23 cellular contexts compared by ENCODE assay signal in the genomic region with DNA sequence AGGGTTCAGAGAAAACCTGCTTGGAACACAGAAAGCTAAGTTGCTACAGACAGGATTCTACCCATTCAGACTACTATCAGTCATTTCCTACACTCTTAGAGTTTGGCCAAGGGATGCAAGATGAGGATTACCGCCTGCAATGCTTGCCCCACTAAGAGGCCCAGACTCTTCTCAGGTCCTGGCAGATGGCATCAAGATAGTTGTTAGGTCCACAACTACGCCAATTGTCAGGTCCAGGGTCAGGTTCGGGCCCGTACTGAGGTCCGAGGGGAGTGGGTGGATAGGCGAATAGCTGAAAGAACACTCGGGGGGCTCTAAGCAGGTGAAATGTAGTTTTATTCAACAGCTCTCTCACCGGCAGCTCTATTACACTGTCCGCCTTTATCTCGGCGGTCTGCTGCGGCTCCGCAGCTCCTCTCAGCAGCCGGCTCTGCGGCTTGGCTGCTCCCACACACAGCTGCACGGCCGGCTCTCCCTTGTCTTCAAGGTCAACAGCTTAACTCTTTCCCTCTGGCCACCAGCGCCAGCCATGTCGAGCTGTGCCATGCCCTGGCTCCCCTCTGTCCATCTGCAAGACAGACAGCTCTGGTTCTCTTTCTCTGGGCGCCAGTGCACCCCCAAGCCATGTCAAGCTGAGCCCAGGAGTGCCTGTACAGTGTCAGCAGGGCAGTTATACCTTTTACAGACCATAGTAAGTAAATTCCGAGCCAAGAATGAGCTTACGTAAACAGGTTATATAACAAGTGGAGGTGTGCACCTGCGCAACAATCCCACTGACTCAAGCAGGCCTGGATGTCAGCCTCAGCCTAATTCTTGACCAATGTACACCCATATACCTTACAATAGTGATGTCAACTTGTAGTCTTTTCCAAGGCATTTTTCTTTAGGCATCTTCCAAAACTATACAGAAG. TPM values are rescaled to one million over a fixed set of nuclear protein-coding genes. Genes with fewer than 3 reads are reported as not detected.
DNase-seq lines count a peak whose midpoint lies in the region; ATAC-seq and TF ChIP-seq lines count a peak whose summit lies in the region.
"Had no signal": no experiment of that assay in that cellular context is flagged by ENCODE, and none has a peak within 500 bp of the region (broad histone marks: within the 10 kb centered on the region; RNA-seq: fewer than 3 reads in every experiment).

No MANE protein-coding gene starts in this region.

- peak; percentile 44 for DNase-seq in WERI-Rb-1
- DNase-seq in globus pallidus (ENCODE audit: low spot score), result peak; percentile 14
- peak; percentile 32 for DNase-seq in nephron progenitor cell
- DNase-seq in testis, result peak; percentile 84
- DNase-seq in NCI-H446 treated with DMSO at 0.1 percent for 48 hours (lab: John Stamatoyannopoulos, UW), result no peak
- DNase-seq in psoas muscle, result no peak
- DNase-seq in C1 segment of cervical spinal cord (lab: John Stamatoyannopoulos, UW), result no peak
- DNase-seq: activated CD4-positive, alpha-beta T cell treated with anti-CD3 and anti-CD28 coated beads, Interleukin-2, amount 50 U/mL, for 48 hours; activated CD8-positive, alpha-beta memory T cell treated with anti-CD3 and anti-CD28 coated beads, Interleukin-2, amount 50 U/mL, for 48 hours; activated naive CD8-positive, alpha-beta T cell treated with anti-CD3 and anti-CD28 coated beads for 36 hours; CD4-positive, CD25-positive, alpha-beta regulatory T cell; EL; gastrocnemius medialis; HFFc6; IMR-90; lower lobe of right lung; NCI-H1105 treated with DMSO at 0.1 percent for 48 hours; NCI-H2029 treated with DMSO at 0.1 percent for 48 hours; NCI-H774; tibial artery had no signal

- TF ChIP-seq CTCF in WERI-Rb-1 (IDR thresholded peaks at IDR 0.05; ENCODE audit: low read depth, low read length), result no peak
- no peak for TF ChIP-seq CTCF in nephron progenitor cell (IDR thresholded peaks at IDR 0.05)
- TF ChIP-seq CTCF in testis (IDR thresholded peaks at IDR 0.05), result no peak
- TF ChIP-seq CTCF in psoas muscle (IDR thresholded peaks at IDR 0.05), result no peak

- H3K4me3 ChIP-seq in WERI-Rb-1 (ENCODE audit: low read depth, low read length), result no peak overlapping the region
- peak overlapping the region in 1 of 2 donors; percentile 18 for H3K4me3 ChIP-seq in testis
- H3K4me3 ChIP-seq in psoas muscle, result no peak overlapping the region
- H3K4me3 ChIP-seq: coronary artery, esophagus muscularis mucosa, gastrocnemius medialis, lower lobe of right lung, tibial artery had no signal

- H3K36me3 Mint-ChIP-seq in nephron progenitor cell (ENCODE audit: low read depth), result peaks cover 5% of the 10 kb centered on the region
- H3K36me3 Mint-ChIP-seq: activated naive CD8-positive, alpha-beta T cell treated with anti-CD3 and anti-CD28 coated beads for 36 hours; CD4-positive, CD25-positive, alpha-beta regulatory T cell had no signal

- no peak for ATAC-seq in psoas muscle
- ATAC-seq: gastrocnemius medialis, lower lobe of right lung had no signal

- H3K4me3 Mint-ChIP-seq in nephron progenitor cell, result no peak overlapping the region
- H3K4me3 Mint-ChIP-seq: activated naive CD8-positive, alpha-beta T cell treated with anti-CD3 and anti-CD28 coated beads for 36 hours; CD4-positive, CD25-positive, alpha-beta regulatory T cell; HFFc6; stimulated activated naive CD8-positive, alpha-beta T cell treated with anti-CD3 and anti-CD28 coated beads, Interleukin-15, Interleukin-2, amounts not matched to agents 100 ng/mL and 50 ng/mL, for 24 hours had no signal

- H3K27me3 ChIP-seq in WERI-Rb-1 (ENCODE audit: insufficient read depth, low read depth, severe bottlenecking) (no peaks in the 10 kb centered on the region), testis (no peaks in the 10 kb centered on the region), psoas muscle (ENCODE audit: insufficient read depth in 3 of 3, low read length in 2 of 3) (no peaks in the 10 kb centered on the region)
- H3K27me3 ChIP-seq: esophagus muscularis mucosa, gastrocnemius medialis had no signal

- intact Hi-C loops in testis (cut with DNase I; ENCODE audit: low total_unique reads) (no loop called here), psoas muscle (cut with DNase I) (no loop called here)

- 20 to 23% methylated on average over 11 to 23 of the region's 23 CpGs for WGBS in testis, 2 donors
- WGBS in psoas muscle, 3 donors, result 66 to 86% (median 70%) methylated on average over 23 of the region's 23 CpGs

- H3K4me1 ChIP-seq in testis (peaks cover 8% of the 10 kb centered on the region), psoas muscle (no peaks in the 10 kb centered on the region)
- H3K4me1 ChIP-seq: esophagus muscularis mucosa, gastrocnemius medialis, lower lobe of right lung, tibial artery had no signal

- H3K36me3 ChIP-seq in WERI-Rb-1, result no peaks in the 10 kb centered on the region
- no peaks in the 10 kb centered on the region for H3K36me3 ChIP-seq in testis (ENCODE audit: low read depth, missing control alignments)
- no peaks in the 10 kb centered on the region for H3K36me3 ChIP-seq in psoas muscle (ENCODE audit: insufficient read depth in 1 of 2, low read depth in 1 of 2)
- H3K36me3 ChIP-seq: esophagus muscularis mucosa, gastrocnemius medialis, lower lobe of right lung, tibial artery had no signal

- H3K4me1 Mint-ChIP-seq in nephron progenitor cell, result peaks cover 47% of the 10 kb centered on the region
- H3K4me1 Mint-ChIP-seq: CD4-positive, CD25-positive, alpha-beta regulatory T cell had no signal

- TF ChIP-seq POLR2A in testis (IDR thresholded peaks at IDR 0.05), result no peak

- H3K9me3 ChIP-seq in WERI-Rb-1 (ENCODE audit: severe bottlenecking), result no peaks in the 10 kb centered on the region
- H3K9me3 ChIP-seq in testis, result no peaks in the 10 kb centered on the region
- H3K9me3 ChIP-seq in psoas muscle, result no peaks in the 10 kb centered on the region
- H3K9me3 ChIP-seq: esophagus muscularis mucosa, gastrocnemius medialis, lower lobe of right lung, tibial artery had no signal

- H3K27ac Mint-ChIP-seq in nephron progenitor cell, result peak overlapping the region; percentile 64
- H3K27ac Mint-ChIP-seq: activated naive CD8-positive, alpha-beta T cell treated with anti-CD3 and anti-CD28 coated beads for 36 hours; HFFc6; stimulated activated naive CD8-positive, alpha-beta T cell treated with anti-CD3 and anti-CD28 coated beads, Interleukin-15, Interleukin-2, amounts not matched to agents 100 ng/mL and 50 ng/mL, for 24 hours had no signal

- H3K27ac ChIP-seq in WERI-Rb-1, result peak overlapping the region; percentile 62
- H3K27ac ChIP-seq in testis, result peak overlapping the region; percentile 63 to 80
- H3K27ac ChIP-seq in psoas muscle, result no peak overlapping the region
- H3K27ac ChIP-seq: coronary artery, esophagus muscularis mucosa, gastrocnemius medialis, lower lobe of right lung, tibial artery had no signal

- H3K27me3 Mint-ChIP-seq in nephron progenitor cell (ENCODE audit: low read depth, poor library complexity), result no peaks in the 10 kb centered on the region

- H3K9me3 Mint-ChIP-seq in nephron progenitor cell, result peaks cover 7% of the 10 kb centered on the region
- H3K9me3 Mint-ChIP-seq: activated naive CD8-positive, alpha-beta T cell treated with anti-CD3 and anti-CD28 coated beads for 36 hours; CD4-positive, CD25-positive, alpha-beta regulatory T cell; HFFc6; stimulated activated naive CD8-positive, alpha-beta T cell treated with anti-CD3 and anti-CD28 coated beads, Interleukin-15, Interleukin-2, amounts not matched to agents 100 ng/mL and 50 ng/mL, for 24 hours had no signal

RNA-seq across cellular contexts. Expression of a gene that starts 24.0 kb away (rescaled TPM):
- 100 to 1,000 TPM in 1 of 2 donors, 10 to 100 TPM in 1; 89.7 to 153 TPM for total RNA-seq in testis
- polyA plus RNA-seq in testis (ENCODE audit: insufficient read depth, low read depth, low replicate concordance), result 28.3 TPM
- total RNA-seq in psoas muscle, result 10 to 100 TPM in 2 of 4 donors, 1 to 10 TPM in 2; 2.4 to 28.3 (median 10.6) TPM
- 1 to 10 TPM in 2 of 3 donors, under 1 TPM in 1; 0.58 to 2.8 (median 1.1) TPM for polyA plus RNA-seq in psoas muscle

Comparison
In these comparisons a context has a peak if more than half of its experiments do, and no peak if none do; other contexts are left out.
1. DNase-seq: peak in WERI-Rb-1 (single experiment), globus pallidus (single experiment), nephron progenitor cell (single experiment) and testis (single experiment); none in NCI-H446 treated with DMSO at 0.1 percent for 48 hours (single experiment), psoas muscle (0 of 2) and C1 segment of cervical spinal cord (0 of 14).